Comparison of ENCODE assay signal across 21 cellular contexts in the genomic region with DNA sequence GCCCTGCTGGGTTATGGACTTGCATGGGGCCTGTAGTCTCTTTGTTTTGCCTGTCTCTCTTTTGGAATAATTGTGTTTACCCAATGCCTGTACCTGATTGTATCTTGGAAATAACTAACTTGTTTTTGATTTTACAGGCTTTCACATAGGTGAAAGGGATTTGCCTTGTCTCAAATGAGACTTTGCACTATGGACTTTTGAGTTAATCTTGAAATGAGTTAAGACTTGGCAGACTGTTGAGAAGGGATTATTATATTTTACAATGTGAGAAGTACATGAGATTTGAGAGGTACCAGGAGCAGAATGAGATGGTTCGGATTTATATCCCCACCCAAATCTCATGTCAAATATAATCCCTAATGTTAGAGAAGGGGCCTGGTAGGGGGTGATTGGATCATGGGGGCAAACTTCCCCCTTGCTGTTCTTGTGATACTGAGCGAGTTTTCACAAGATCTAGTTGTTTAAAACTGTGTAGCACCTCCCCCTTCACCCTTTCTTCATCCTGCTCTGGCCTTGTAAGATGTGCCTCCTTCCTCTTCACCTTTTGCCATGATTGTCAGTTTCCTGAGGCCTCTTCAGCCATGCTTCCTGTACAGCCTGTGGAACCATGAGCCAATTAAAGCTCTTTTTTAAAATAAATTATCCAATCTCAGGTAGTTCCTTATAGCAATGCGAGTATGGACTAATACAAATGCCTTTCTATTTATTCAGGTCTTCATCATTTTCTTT.
"Had no signal": no experiment of that assay in that cellular context is flagged by ENCODE, and none has a peak within 500 bp of the region (broad histone marks: within the 10 kb centered on the region; RNA-seq: fewer than 3 reads in every experiment).

No MANE protein-coding gene starts in this region.

- H3K4me1 ChIP-seq: SJSA1 had no signal

- H3K4me3 ChIP-seq: MG63, SJSA1, SK-N-MC had no signal

- H3K9me3 ChIP-seq: MG63, SJSA1 had no signal

- H3K27me3 ChIP-seq: MG63, SJSA1 had no signal

- DNase-seq: Karpas-422, KG1, MG63, NCI-H1092 treated with DMSO at 0.1 percent for 48 hours, NCI-H1436, NCI-H187, NCI-H2029, NCI-H2081 treated with DMSO at 0.1 percent for 48 hours, NCI-H2171, NCI-H226, NCI-H446, NCI-H510A, NCI-H524 treated with DMSO at 0.1 percent for 48 hours, NCI-H69, NCI-H774, Right ventricle myocardium superior, RPMI8226, SIG-M5 had no signal

- H3K36me3 ChIP-seq: MG63, SJSA1 had no signal

- H3K27ac ChIP-seq: HL-60, SJSA1, SK-N-MC had no signal
